8 cellular contexts compared by ENCODE assay signal in the genomic region with DNA sequence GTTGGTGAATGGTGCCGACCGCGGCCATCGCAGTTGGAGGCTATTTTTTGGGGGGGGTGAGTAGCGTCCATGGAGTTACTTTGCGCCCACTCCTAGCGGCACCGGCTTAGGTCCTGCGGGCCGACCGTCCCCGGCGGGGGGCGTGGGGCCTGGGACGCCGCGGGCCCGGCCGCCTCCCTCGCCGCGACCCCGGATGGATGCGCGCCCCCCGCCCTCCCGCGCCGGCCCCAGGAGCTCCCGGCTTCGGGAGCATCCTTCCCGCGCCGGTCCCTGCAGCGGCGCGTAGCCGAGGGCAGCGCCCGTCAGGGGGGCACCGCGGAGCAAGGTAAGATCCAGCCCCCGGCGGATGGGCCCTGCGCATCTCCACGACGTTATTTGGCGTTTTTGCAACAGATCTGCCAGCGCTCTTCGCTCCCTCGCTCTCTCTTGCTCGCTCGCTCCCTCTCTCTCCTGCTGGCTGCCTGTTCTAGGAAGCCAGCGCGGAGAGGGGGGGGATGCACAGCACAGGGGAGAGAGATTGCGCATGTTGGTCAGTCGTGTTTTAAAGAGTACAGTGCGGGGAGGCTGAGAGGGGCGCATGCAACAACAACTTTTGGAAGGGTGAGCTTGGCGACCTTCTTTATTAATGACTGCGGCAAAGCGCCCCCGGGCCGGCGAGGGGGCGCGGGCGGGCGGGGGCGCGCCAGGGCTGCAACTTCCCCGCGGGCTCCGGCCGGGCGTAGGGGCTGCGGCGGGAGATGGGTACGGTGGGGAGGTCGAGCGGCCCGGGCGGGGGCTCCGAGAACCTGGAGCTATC. TPM values are rescaled to one million over a fixed set of nuclear protein-coding genes. Genes with fewer than 3 reads are reported as not detected.
A peak's percentile ranks its signal among the peaks of the same experiment; 100 is the strongest.
DNase-seq lines count a peak whose midpoint lies in the region; ATAC-seq and TF ChIP-seq lines count a peak whose summit lies in the region.

No MANE protein-coding gene starts in this region.

- H3K27me3 ChIP-seq in endodermal cell (ENCODE audit: control insufficient read depth, insufficient read depth, low read length, poor library complexity, severe bottlenecking) (no peaks in the 10 kb centered on the region), mesenchymal stem cell (ENCODE audit: control insufficient read depth in 1 of 2, insufficient read depth in 1 of 2, low read length in 2 of 2) (peaks cover 0 to 2% of the 10 kb centered on the region in 2 experiments)

- peak overlapping the region; percentile 91 for H4K8ac ChIP-seq in mesenchymal stem cell (ENCODE audit: low read length)

- H4K91ac ChIP-seq in mesenchymal stem cell (ENCODE audit: low read length) = peak overlapping the region; percentile 98

- H3K4me3 ChIP-seq in GM12864 (ENCODE audit: low read depth, low read length) (peak overlapping the region; percentile 90), endodermal cell (ENCODE audit: low read length) (peak overlapping the region; percentile 80), mesenchymal stem cell (ENCODE audit: insufficient read depth in 1 of 2, low read depth in 1 of 2, low read length in 2 of 2) (peak overlapping the region; percentile 91 to 94)

- H3K4me3 Mint-ChIP-seq in endodermal cell = peak overlapping the region; percentile 89

- H2AK5ac ChIP-seq in mesenchymal stem cell (ENCODE audit: low read length, severe bottlenecking) = no peak overlapping the region

- no peaks in the 10 kb centered on the region for H3K36me3 ChIP-seq in endodermal cell (ENCODE audit: control insufficient read depth, insufficient read depth, low read length)
- H3K36me3 ChIP-seq in mesenchymal stem cell (ENCODE audit: control insufficient read depth in 1 of 2, insufficient read depth in 2 of 2, low read depth in 1 of 2, low read length in 2 of 2) = no peaks in the 10 kb centered on the region

- H3K4me1 Mint-ChIP-seq in endodermal cell = peaks cover 31% of the 10 kb centered on the region

- H3K4ac ChIP-seq in mesenchymal stem cell (ENCODE audit: low read depth in 1 of 2, low read length in 2 of 2) = peak overlapping the region; percentile 84 to 97

- H3K27ac ChIP-seq in endodermal cell (ENCODE audit: low read depth, low read length) (no peak overlapping the region), mesenchymal stem cell (ENCODE audit: low read length, poor library complexity, severe bottlenecking) (peak overlapping the region; percentile 90)

- H2BK12ac ChIP-seq in mesenchymal stem cell (ENCODE audit: low read length in 2 of 2) = peak overlapping the region; percentile 33 to 84

- H3K4me1 ChIP-seq in endodermal cell (ENCODE audit: control insufficient read depth, insufficient read depth, low read length) (peaks cover 20% of the 10 kb centered on the region), mesenchymal stem cell (ENCODE audit: control insufficient read depth, insufficient read depth, low read depth, low read length) (peaks cover 27% of the 10 kb centered on the region)

- H3K9me3 ChIP-seq in endodermal cell (ENCODE audit: control insufficient read depth, low read length) = no peaks in the 10 kb centered on the region
- no peaks in the 10 kb centered on the region for H3K9me3 ChIP-seq in mesenchymal stem cell (ENCODE audit: control insufficient read depth, low read length)

- no peaks in the 10 kb centered on the region for H3K36me3 Mint-ChIP-seq in endodermal cell (ENCODE audit: low read depth)

- peak overlapping the region; percentile 95 for H2BK5ac ChIP-seq in mesenchymal stem cell (ENCODE audit: low read depth, low read length, poor library complexity, severe bottlenecking)

- no peaks in the 10 kb centered on the region for H3K9me3 Mint-ChIP-seq in endodermal cell

- peak overlapping the region; percentile 94 for H2BK15ac ChIP-seq in mesenchymal stem cell (ENCODE audit: low read depth, poor library complexity, severe bottlenecking)

- no peaks in the 10 kb centered on the region for H3K27me3 Mint-ChIP-seq in endodermal cell (ENCODE audit: insufficient read depth)

- peak overlapping the region in 1 of 2 experiments; percentile 94 for H3K14ac ChIP-seq in mesenchymal stem cell (ENCODE audit: low read length in 2 of 2)

- H2AFZ ChIP-seq in mesenchymal stem cell (ENCODE audit: low read depth, low read length) = peak overlapping the region; percentile 51

- TF ChIP-seq CTCF in GM12864 (IDR thresholded peaks at IDR 0.05; ENCODE audit: low read depth, low read length, missing control alignments) (no peak), endodermal cell (conservative IDR thresholded peaks at IDR 0.05) (no peak)

- 0% methylated on average over 22 to 84 of the region's 84 CpGs for WGBS in endodermal cell (ENCODE audit: insufficient coverage in 1 of 2, insufficient read length in 1 of 2), 2 experiments
- WGBS in mesenchymal stem cell = under 1% methylated on average over 58 of the region's 84 CpGs

- H3K79me1 ChIP-seq in mesenchymal stem cell (replicated peaks; ENCODE audit: low read length, poor library complexity, severe bottlenecking) = peaks cover 2% of the 10 kb centered on the region

- H3K9ac ChIP-seq in endodermal cell (ENCODE audit: extremely low read depth, low read length, poor library complexity, severe bottlenecking) (peak overlapping the region; percentile 69), mesenchymal stem cell (ENCODE audit: low read length) (peak overlapping the region; percentile 100)

- H3K4me2 ChIP-seq in mesenchymal stem cell (ENCODE audit: low read length, poor library complexity, severe bottlenecking) = peak overlapping the region; percentile 88

- peak overlapping the region; percentile 74 to 96 for H3K18ac ChIP-seq in mesenchymal stem cell (ENCODE audit: low read depth in 1 of 2, low read length in 2 of 2)

- H3K23ac ChIP-seq in mesenchymal stem cell (ENCODE audit: low read length in 2 of 2) = peak overlapping the region; percentile 53 to 97

- H2BK120ac ChIP-seq in mesenchymal stem cell (ENCODE audit: low read depth, low read length) = peak overlapping the region; percentile 98

- DNase-seq in GM12864 (ENCODE audit: low read depth) (no peak), NCI-H82 (lab: John Stamatoyannopoulos, UW) (peak; percentile 77), endodermal cell (peak; percentile 88), mesenchymal stem cell (peak; percentile 88)
- DNase-seq in activated CD8-positive, alpha-beta memory T cell treated with anti-CD3 and anti-CD28 coated beads, Interleukin-2, amount 50 U/mL, for 4 hours = peak; percentile 60
- peak; percentile 24 for DNase-seq in stimulated activated CD8-positive, alpha-beta memory T cell treated with anti-CD3 and anti-CD28 coated beads, Interleukin-15, amount 100 ng/mL, for 24 hours (ENCODE audit: low read depth)

- ATAC-seq in HG03175 (IDR thresholded peaks at IDR 0.05; ENCODE audit: unreplicated experiment) (peak; percentile 15), GM18873 (IDR thresholded peaks at IDR 0.05; ENCODE audit: low FRiP score, unreplicated experiment) (no peak)

- H3K27ac Mint-ChIP-seq in endodermal cell = peak overlapping the region; percentile 92

RNA-seq across cellular contexts. Expression of gene JADE2, which starts 0.4 kb away (rescaled TPM):
- total RNA-seq in endodermal cell = 10 to 100 TPM; 33.9 to 51.9 TPM
- 4.3 TPM for polyA plus RNA-seq in endodermal cell (2013, experiment 1 of 2)
- polyA plus RNA-seq in endodermal cell (2013, experiment 2 of 2) = 4.5 TPM
- 19.8 TPM for polyA plus RNA-seq in mesenchymal stem cell (2013, experiment 1 of 2)
- polyA plus RNA-seq in mesenchymal stem cell (2013, experiment 2 of 2) = 17.8 TPM
